8 cellular contexts compared by ENCODE assay signal in the genomic region with DNA sequence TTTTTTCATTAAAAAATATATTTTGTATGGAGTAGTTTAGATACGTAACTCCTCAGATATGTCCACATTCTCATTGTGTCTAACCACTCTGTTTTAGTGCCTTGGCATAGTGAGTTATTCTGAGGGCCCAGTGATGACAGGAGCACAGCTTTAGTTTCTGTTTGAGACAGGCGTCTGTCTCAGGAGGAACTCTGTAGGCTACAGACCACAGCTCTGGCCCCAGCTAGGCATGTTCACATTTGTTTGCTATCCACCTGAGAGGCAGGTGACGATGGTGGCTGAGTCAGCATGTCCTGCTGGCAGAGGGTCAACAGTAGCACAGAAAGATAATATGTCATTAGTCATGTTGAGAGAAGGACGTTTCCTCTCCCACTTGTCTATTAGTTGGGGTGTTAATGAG. TPM values are rescaled to one million over a fixed set of nuclear protein-coding genes. Genes with fewer than 3 reads are reported as not detected.
DNase-seq lines count a peak whose midpoint lies in the region; ATAC-seq and TF ChIP-seq lines count a peak whose summit lies in the region.

No MANE protein-coding gene starts in this region.

- no TSS peak for BruUV-seq in A673 (replicated peaks; lab: Mats Ljungman, UMichigan)

- intact Hi-C loops in body of pancreas (cut with DNase I) = no loop called here
- intact Hi-C loops in CD4-positive, alpha-beta memory T cell (cut with micrococcal nuclease) = no loop called here
- intact Hi-C loops in A673 (cut with micrococcal nuclease; ENCODE audit: unreplicated experiment) = no loop called here
- intact Hi-C loops in gastrocnemius medialis (cut with DNase I; ENCODE audit: low total_unique reads) = no loop called here

- H3K9me3 ChIP-seq in body of pancreas = no peaks in the 10 kb centered on the region
- no peaks in the 10 kb centered on the region for H3K9me3 ChIP-seq in CD4-positive, alpha-beta memory T cell (ENCODE audit: control insufficient read depth in 1 of 2, low read length in 2 of 2)
- H3K9me3 ChIP-seq in A673 (ENCODE audit: low read depth, low read length, poor library complexity, severe bottlenecking) = no peaks in the 10 kb centered on the region
- no peaks in the 10 kb centered on the region for H3K9me3 ChIP-seq in gastrocnemius medialis

- peak overlapping the region in 1 of 7 donors; percentile 33 for H3K27ac Mint-ChIP-seq in CD4-positive, alpha-beta memory T cell

- H3K27ac ChIP-seq in body of pancreas = peak overlapping the region in 2 of 4 donors; percentile 15 to 31
- peak overlapping the region in 14 of 21 experiments; percentile 2 to 72 (median 48) for H3K27ac ChIP-seq in skin epidermis
- no peak overlapping the region for H3K27ac ChIP-seq in CD4-positive, alpha-beta memory T cell (ENCODE audit: low read depth, low read length)
- no peak overlapping the region for H3K27ac ChIP-seq in A673 (ENCODE audit: low read depth, low read length, poor library complexity, severe bottlenecking)
- H3K27ac ChIP-seq in gastrocnemius medialis = no peak overlapping the region

- no peak overlapping the region for H3K4me3 Mint-ChIP-seq in CD4-positive, alpha-beta memory T cell

- 32 to 36% methylated on average over 4 of the region's 4 CpGs for WGBS in body of pancreas, 2 donors

- H3K4me1 ChIP-seq in body of pancreas (peaks cover 14% of the 10 kb centered on the region), A673 (ENCODE audit: insufficient read depth, low read length, poor library complexity, severe bottlenecking) (peaks cover 27% of the 10 kb centered on the region), gastrocnemius medialis (no peaks in the 10 kb centered on the region)
- H3K4me1 ChIP-seq in CD4-positive, alpha-beta memory T cell (ENCODE audit: insufficient read depth, low read length) = no peaks in the 10 kb centered on the region

- H3K36me3 ChIP-seq in body of pancreas (replicated peaks in 1 of 2; ENCODE audit: insufficient read depth in 1 of 2, low read depth in 2 of 2) = no peaks in the 10 kb centered on the region
- no peaks in the 10 kb centered on the region for H3K36me3 ChIP-seq in CD4-positive, alpha-beta memory T cell (ENCODE audit: insufficient read depth, low read length)
- H3K36me3 ChIP-seq in A673 (ENCODE audit: insufficient read depth, low read length, poor library complexity, severe bottlenecking) = no peaks in the 10 kb centered on the region
- no peaks in the 10 kb centered on the region for H3K36me3 ChIP-seq in gastrocnemius medialis

- no peaks in the 10 kb centered on the region for H3K27me3 Mint-ChIP-seq in CD4-positive, alpha-beta memory T cell

- CTCF ChIA-PET in CD4-positive, alpha-beta memory T cell (lab: Charles Lee; ENCODE audit: partially characterized antibody) = interaction anchor here (0.6 kb wide), 1 partner anchor 1250 kb away, joined by 3 read pairs; no protein-coding TSS in a partner anchor
- CTCF ChIA-PET in A673 (lab: Charles Lee) = no interaction called here

- no peak for TF ChIP-seq CTCF in body of pancreas (IDR thresholded peaks at IDR 0.05)
- TF ChIP-seq CTCF in A673 (conservative IDR thresholded peaks at IDR 0.05; ENCODE audit: low read depth, low read length) = no peak
- no peak for TF ChIP-seq CTCF in gastrocnemius medialis (IDR thresholded peaks at IDR 0.05 in 4 of 5, conservative IDR thresholded peaks at IDR 0.05 in 1 of 5)

- H3K36me3 Mint-ChIP-seq in CD4-positive, alpha-beta memory T cell = peaks cover 0 to 4% of the 10 kb centered on the region in 2 donors

- H3K9me3 Mint-ChIP-seq in CD4-positive, alpha-beta memory T cell = no peaks in the 10 kb centered on the region

- in situ Hi-C loops in gastrocnemius medialis (cut with MboI; ENCODE audit: low sequenced_read_pairs in 4 of 4) = no loop called here

- H3K4me3 ChIP-seq in body of pancreas (no peak overlapping the region), skin epidermis (no peak overlapping the region), A673 (ENCODE audit: low read depth, low read length, poor library complexity, severe bottlenecking) (no peak overlapping the region), gastrocnemius medialis (no peak overlapping the region)
- H3K4me3 ChIP-seq in CD4-positive, alpha-beta memory T cell (ENCODE audit: low read length in 2 of 2) = no peak overlapping the region

- no peak for TF ChIP-seq POLR2A in body of pancreas (IDR thresholded peaks at IDR 0.05)
- TF ChIP-seq POLR2A in gastrocnemius medialis (IDR thresholded peaks at IDR 0.05) = no peak

- H3K27me3 ChIP-seq in body of pancreas (no peaks in the 10 kb centered on the region), A673 (replicated peaks; ENCODE audit: insufficient read depth, low read depth, low read length, poor library complexity) (no peaks in the 10 kb centered on the region), gastrocnemius medialis (no peaks in the 10 kb centered on the region)
- H3K27me3 ChIP-seq in CD4-positive, alpha-beta memory T cell (ENCODE audit: insufficient read depth, low read length) = no peaks in the 10 kb centered on the region

- peaks cover 0 to 6% (median 1%) of the 10 kb centered on the region in 4 donors for H3K4me1 Mint-ChIP-seq in CD4-positive, alpha-beta memory T cell

- DNase-seq in DMS79 (lab: John Stamatoyannopoulos, UW) (peak; percentile 85), body of pancreas (peak; percentile 66 to 84 (median 76)), A673 (ENCODE audit: low spot score) (no peak), gastrocnemius medialis (no peak)
- no peak for DNase-seq in CD4-positive, alpha-beta memory T cell

- peak; percentile 87 for ATAC-seq in GM21360 (IDR thresholded peaks at IDR 0.05; ENCODE audit: unreplicated experiment)
- ATAC-seq in HG03521 (IDR thresholded peaks at IDR 0.05; ENCODE audit: unreplicated experiment) = peak; percentile 64
- ATAC-seq in body of pancreas = peak; percentile 87
- ATAC-seq in gastrocnemius medialis = no peak

- POLR2A ChIA-PET in CD4-positive, alpha-beta memory T cell (lab: Charles Lee; ENCODE audit: partially characterized antibody) = no interaction called here
- POLR2A ChIA-PET in A673 (lab: Charles Lee; ENCODE audit: low non-redundant PET) = no interaction called here

RNA-seq across cellular contexts. Expression of a gene that starts 16.3 kb away (rescaled TPM):
- total RNA-seq in body of pancreas (10 to 100 TPM; 13.2 to 17.1 TPM), A673 (2021) (3.9 and 4.4 TPM in 2 replicates), gastrocnemius medialis (1 to 10 TPM in 2 of 4 donors, under 1 TPM in 2; 0.67 to 8.5 (median 2.4) TPM)
- 1 to 10 TPM; 4.6 to 5.2 TPM for total RNA-seq in CD4-positive, alpha-beta memory T cell
- polyA plus RNA-seq in CD4-positive, alpha-beta memory T cell = 1 to 10 TPM; 2.2 to 2.8 TPM

Comparison
In these comparisons a context has a peak if more than half of its experiments do, and no peak if none do; other contexts are left out.
1. DNase-seq: peak in DMS79 (single experiment) and body of pancreas (4 of 4); none in CD4-positive, alpha-beta memory T cell (0 of 5), A673 (single experiment) and gastrocnemius medialis (0 of 2).
2. ATAC-seq: peak in GM21360 (single experiment), HG03521 (single experiment) and body of pancreas (single experiment); none in gastrocnemius medialis (0 of 2).
3. H3K27ac ChIP-seq: peak in skin epidermis (14 of 21); none in CD4-positive, alpha-beta memory T cell (single experiment), A673 (single experiment) and gastrocnemius medialis (0 of 4).